ENCODE assay signal across 8 cellular contexts in the genomic region with DNA sequence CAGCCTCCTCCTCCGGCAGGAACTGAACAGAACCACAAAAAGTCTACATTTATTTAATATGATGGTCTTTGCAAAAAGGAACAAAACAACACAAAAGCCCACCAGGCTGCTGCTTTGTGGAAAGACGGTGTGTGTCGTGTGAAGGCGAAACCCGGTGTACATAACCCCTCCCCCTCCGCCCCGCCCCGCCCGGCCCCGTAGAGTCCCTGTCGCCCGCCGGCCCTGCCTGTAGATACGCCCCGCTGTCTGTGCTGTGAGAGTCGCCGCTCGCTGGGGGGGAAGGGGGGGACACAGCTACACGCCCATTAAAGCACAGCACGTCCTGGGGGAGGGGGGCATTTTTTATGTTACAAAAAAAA.
DNase-seq lines count a peak whose midpoint lies in the region; ATAC-seq, FAIRE-seq and TF ChIP-seq lines count a peak whose summit lies in the region.

No MANE protein-coding gene starts in this region.

- H2AFZ ChIP-seq in keratinocyte (ENCODE audit: control insufficient read depth, low read length) = no peak overlapping the region

- H3K9me3 ChIP-seq in keratinocyte (ENCODE audit: control insufficient read depth, low read depth, low read length) (no peaks in the 10 kb centered on the region), tibial artery (no peaks in the 10 kb centered on the region)

- H3K27me3 ChIP-seq in keratinocyte (ENCODE audit: control insufficient read depth, extremely low read depth, insufficient read depth, low read length) (peaks cover 98% of the 10 kb centered on the region), tibial artery (peaks cover 0 to 84% of the 10 kb centered on the region in 2 donors)

- H3K4me2 ChIP-seq in keratinocyte (ENCODE audit: control insufficient read depth, extremely low read depth, insufficient read depth, low read depth, low read length) = peak overlapping the region; percentile 54

- H4K20me1 ChIP-seq in keratinocyte (ENCODE audit: control insufficient read depth, extremely low read depth, insufficient read depth, low read length) = no peaks in the 10 kb centered on the region

- H3K36me3 ChIP-seq in keratinocyte (ENCODE audit: control insufficient read depth in 2 of 2, extremely low read depth in 1 of 2, insufficient read depth in 2 of 2, low read length in 2 of 2) (no peaks in the 10 kb centered on the region), tibial artery (no peaks in the 10 kb centered on the region)

- H3K27ac ChIP-seq in keratinocyte (ENCODE audit: control insufficient read depth, insufficient read depth, low read length) (no peak overlapping the region), tibial artery (no peak overlapping the region)

- dilution Hi-C loops in keratinocyte (cut with MboI; ENCODE audit: extremely low pct_ligation_motif_present, low sequenced_read_pairs) = no loop called here

- no peak overlapping the region for H3K9ac ChIP-seq in keratinocyte (ENCODE audit: control insufficient read depth, extremely low read depth, insufficient read depth, low read length)

- no peak for TF ChIP-seq CTCF in keratinocyte (optimal IDR thresholded peaks at IDR 0.05 in 1 of 3, IDR thresholded peaks at IDR 0.05 in 1 of 3, conservative IDR thresholded peaks at IDR 0.05 in 1 of 3; ENCODE audit: extremely low read depth in 1 of 3, insufficient read depth in 2 of 3, low read length in 3 of 3)
- no peak for TF ChIP-seq CTCF in tibial artery (IDR thresholded peaks at IDR 0.05)

- ATAC-seq in GM18868 (IDR thresholded peaks at IDR 0.05; ENCODE audit: unreplicated experiment) (no peak), GM21447 (IDR thresholded peaks at IDR 0.05; ENCODE audit: unreplicated experiment) (no peak)

- peaks cover 6% of the 10 kb centered on the region for H3K4me1 ChIP-seq in keratinocyte (ENCODE audit: control insufficient read depth, extremely low read depth, insufficient read depth, low read length)
- peaks cover 4 to 47% (median 34%) of the 10 kb centered on the region in 4 donors for H3K4me1 ChIP-seq in tibial artery

- intact Hi-C loops in tibial artery (cut with DNase I; ENCODE audit: low total_unique reads) = no loop called here

- no peaks in the 10 kb centered on the region for H3K9me1 ChIP-seq in keratinocyte (ENCODE audit: control insufficient read depth, extremely low read depth, insufficient read depth, low read length)

- peak; percentile 66 for DNase-seq in activated effector memory CD4-positive, alpha-beta T cell treated with anti-CD3 and anti-CD28 coated beads, Interleukin-2, amount 50 U/mL, for 16 hours
- DNase-seq in activated effector memory CD4-positive, alpha-beta T cell treated with Interleukin-2 at 50 U/mL for 16 hours = no peak
- peak; percentile 51 to 54 for DNase-seq in activated T-cell treated with anti-CD3 and anti-CD28 coated beads, Interleukin-2, amount 50 U/mL, for 48 hours
- DNase-seq in keratinocyte (ENCODE audit: low read depth, low spot score) (no peak), tibial artery (no peak), amniotic stem cell (lab: John Stamatoyannopoulos, UW) (no peak)

- no peak overlapping the region for H3K4me3 ChIP-seq in keratinocyte (ENCODE audit: control insufficient read depth in 2 of 3, extremely low read depth in 1 of 3, insufficient read depth in 2 of 3, low read depth in 1 of 3, low read length in 3 of 3)
- peak overlapping the region; percentile 30 to 50 for H3K4me3 ChIP-seq in tibial artery

- no peaks in the 10 kb centered on the region for H3K79me2 ChIP-seq in keratinocyte (ENCODE audit: control insufficient read depth, insufficient read depth, low read length)

- FAIRE-seq in keratinocyte (lab: Jason Lieb, UNC) = no peak

Comparison
In these comparisons a context has a peak if more than half of its experiments do, and no peak if none do; other contexts are left out.
1. DNase-seq: peak in activated effector memory CD4-positive, alpha-beta T cell treated with anti-CD3 and anti-CD28 coated beads, Interleukin-2, amount 50 U/mL, for 16 hours (single experiment) and activated T-cell treated with anti-CD3 and anti-CD28 coated beads, Interleukin-2, amount 50 U/mL, for 48 hours (2 of 2); none in activated effector memory CD4-positive, alpha-beta T cell treated with Interleukin-2 at 50 U/mL for 16 hours (single experiment), keratinocyte (single experiment), tibial artery (0 of 2) and amniotic stem cell (single experiment).
2. H3K4me3 ChIP-seq: peak in tibial artery (2 of 2); none in keratinocyte (0 of 3).